In genomic region chr2:189147361-189147760, GRCh38 we compare ENCODE assay signal across 23 cellular contexts.
"Had no signal": no experiment of that assay in that cellular context is flagged by ENCODE, and none has a peak within 500 bp of the region (broad histone marks: within the 10 kb centered on the region; RNA-seq: fewer than 3 reads in every experiment).

No MANE protein-coding gene starts in this region.

- H3K27me3 Mint-ChIP-seq: activated naive CD8-positive, alpha-beta T cell treated with anti-CD3 and anti-CD28 coated beads for 36 hours; stimulated activated naive CD8-positive, alpha-beta T cell treated with anti-CD3 and anti-CD28 coated beads, Interleukin-15, Interleukin-2, amounts not matched to agents 100 ng/mL and 50 ng/mL, for 24 hours; type B pancreatic cell had no signal

- H3K27me3 ChIP-seq: neutrophil had no signal

- H3K4me3 Mint-ChIP-seq: activated CD8-positive, alpha-beta T cell treated with anti-CD3 and anti-CD28 coated beads, Interleukin-2, amount 10 ng/mL, durations not matched to agents 7 days and 5 days; activated naive CD8-positive, alpha-beta T cell treated with anti-CD3 and anti-CD28 coated beads for 36 hours; memory B cell; natural killer cell; stimulated activated naive CD8-positive, alpha-beta T cell treated with anti-CD3 and anti-CD28 coated beads, Interleukin-15, Interleukin-2, amounts not matched to agents 100 ng/mL and 50 ng/mL, for 24 hours; type B pancreatic cell; WTC11 had no signal

- H3K9me3 Mint-ChIP-seq: activated naive CD8-positive, alpha-beta T cell treated with anti-CD3 and anti-CD28 coated beads for 36 hours; memory B cell; stimulated activated naive CD8-positive, alpha-beta T cell treated with anti-CD3 and anti-CD28 coated beads, Interleukin-15, Interleukin-2, amounts not matched to agents 100 ng/mL and 50 ng/mL, for 24 hours; type B pancreatic cell; WTC11 had no signal

- H3K4me1 Mint-ChIP-seq: memory B cell, natural killer cell had no signal

- H3K27ac ChIP-seq: neutrophil had no signal

- H3K9me3 ChIP-seq: neutrophil had no signal

- DNase-seq: activated CD4-positive, alpha-beta T cell treated with anti-CD3 and anti-CD28 coated beads for 48 hours; activated CD8-positive, alpha-beta memory T cell treated with anti-CD3 and anti-CD28 coated beads, Interleukin-2, amount 50 U/mL, for 4 hours; activated CD8-positive, alpha-beta T cell treated with anti-CD3 and anti-CD28 coated beads, Interleukin-2, amount 10 ng/mL, durations not matched to agents 7 days and 5 days; activated gamma-delta T cell treated with Interleukin-2 at 50 U/mL for 16 hours; activated naive CD8-positive, alpha-beta T cell treated with anti-CD3 and anti-CD28 coated beads for 36 hours; activated T-cell treated with anti-CD3 and anti-CD28 coated beads, Interleukin-2, amount 50 U/mL, for 48 hours; anterior cingulate cortex; cerebellar nuclear complex; effector CD8-positive, alpha-beta T cell; islet precursor cell; natural killer cell; posterior cingulate gyrus; retina; stimulated activated CD4-positive, alpha-beta T cell treated with anti-CD3 and anti-CD28 coated beads, Interleukin-15, amount 100 ng/mL, for 24 hours; stimulated activated CD4-positive, alpha-beta T cell treated with anti-CD3 and anti-CD28 coated beads, Interleukin-4, amount 100 ng/mL, for 4 hours; stimulated activated CD8-positive, alpha-beta memory T cell treated with anti-CD3 and anti-CD28 coated beads, Interleukin-4, amount 100 ng/mL, for 48 hours; SW 1271 had no signal

- H3K27ac Mint-ChIP-seq: activated CD8-positive, alpha-beta T cell treated with anti-CD3 and anti-CD28 coated beads, Interleukin-2, amount 10 ng/mL, durations not matched to agents 7 days and 5 days; activated naive CD8-positive, alpha-beta T cell treated with anti-CD3 and anti-CD28 coated beads for 36 hours; memory B cell; natural killer cell; stimulated activated naive CD8-positive, alpha-beta T cell treated with anti-CD3 and anti-CD28 coated beads, Interleukin-15, Interleukin-2, amounts not matched to agents 100 ng/mL and 50 ng/mL, for 24 hours; type B pancreatic cell; WTC11 had no signal

- H3K36me3 ChIP-seq: neutrophil had no signal

- H3K36me3 Mint-ChIP-seq: activated naive CD8-positive, alpha-beta T cell treated with anti-CD3 and anti-CD28 coated beads for 36 hours; memory B cell; natural killer cell; type B pancreatic cell; WTC11 had no signal

- ATAC-seq: activated CD8-positive, alpha-beta T cell treated with anti-CD3 and anti-CD28 coated beads, Interleukin-2, amount 10 ng/mL, durations not matched to agents 7 days and 5 days; left lobe of liver; natural killer cell; WTC11 had no signal
